ENCODE assay signal across 10 cellular contexts in genomic region chr2:26504002-26504401, GRCh38. TPM values are rescaled to one million over a fixed set of nuclear protein-coding genes. Genes with fewer than 3 reads are reported as not detected.
DNase-seq lines count a peak whose midpoint lies in the region; ATAC-seq, FAIRE-seq and TF ChIP-seq lines count a peak whose summit lies in the region.
"Had no signal": no experiment of that assay in that cellular context is flagged by ENCODE, and none has a peak within 500 bp of the region (broad histone marks: within the 10 kb centered on the region; RNA-seq: fewer than 3 reads in every experiment).

No MANE protein-coding gene starts in this region.

- H3K36me3 Mint-ChIP-seq in activated T-helper 2 cell treated with anti-CD3 and anti-CD28 coated beads, Interferon-gamma antibody, Interleukin-2, Interleukin-4, amounts not matched to agents 10 μg/mL and 5 μg/mL and 100 μg/mL, durations not matched to agents 14 hours and 24 hours and 36 hours (ENCODE audit: low read depth): no peaks in the 10 kb centered on the region
- no peaks in the 10 kb centered on the region for H3K36me3 Mint-ChIP-seq in memory B cell

- intact Hi-C loops in activated T-helper 2 cell treated with anti-CD3 and anti-CD28 coated beads, Interferon-gamma antibody, Interleukin-2, Interleukin-4, amounts not matched to agents 10 μg/mL and 5 μg/mL and 100 μg/mL, durations not matched to agents 14 hours and 24 hours and 36 hours (cut with micrococcal nuclease): loop anchor here (5.0 kb wide), 1 partner anchor 73 kb away; no protein-coding TSS in a partner anchor

- CTCF ChIA-PET in A549 (lab: Yijun Ruan, JAX): interaction anchor here (0.5 to 13.8 kb wide), 48 partner anchors 8 to 302 kb away, joined by 3 to 167 read pairs (median 4); partner anchors contain the start of genes ADGRF3, DRC1, OTOF and SELENOI

- peaks cover 5% of the 10 kb centered on the region; the same call in 1 of the 3 replicates for H3K4me1 ChIP-seq in A549

- no peaks in the 10 kb centered on the region for H3K4me1 Mint-ChIP-seq in activated T-helper 2 cell treated with anti-CD3 and anti-CD28 coated beads, Interferon-gamma antibody, Interleukin-2, Interleukin-4, amounts not matched to agents 10 μg/mL and 5 μg/mL and 100 μg/mL, durations not matched to agents 14 hours and 24 hours and 36 hours (ENCODE audit: low read depth)
- peaks cover 6% of the 10 kb centered on the region for H3K4me1 Mint-ChIP-seq in memory B cell

- no peak overlapping the region for H3K27ac Mint-ChIP-seq in activated T-helper 2 cell treated with anti-CD3 and anti-CD28 coated beads, Interferon-gamma antibody, Interleukin-2, Interleukin-4, amounts not matched to agents 10 μg/mL and 5 μg/mL and 100 μg/mL, durations not matched to agents 14 hours and 24 hours and 36 hours
- H3K27ac Mint-ChIP-seq in memory B cell: no peak overlapping the region

- peaks cover 5% of the 10 kb centered on the region for H3K27me3 Mint-ChIP-seq in activated T-helper 2 cell treated with anti-CD3 and anti-CD28 coated beads, Interferon-gamma antibody, Interleukin-2, Interleukin-4, amounts not matched to agents 10 μg/mL and 5 μg/mL and 100 μg/mL, durations not matched to agents 14 hours and 24 hours and 36 hours (ENCODE audit: low read depth)
- H3K27me3 Mint-ChIP-seq in memory B cell: peaks cover 6% of the 10 kb centered on the region

- peak overlapping the region; percentile 97 for H3K4me2 ChIP-seq in A549

- POLR2A ChIA-PET in A549 (lab: Yijun Ruan, JAX): interaction anchor here (0.7 to 1.4 kb wide), 2 partner anchors 142 to 158 kb away, joined by 3 read pairs; partner anchors contain the start of gene SELENOI

- peak overlapping the region; percentile 63 for H3K4me3 ChIP-seq in A549
- peak overlapping the region; percentile 44 for H3K4me3 ChIP-seq in H7 (ENCODE audit: insufficient read depth, low read depth, low read length)

- no peak for TF ChIP-seq CTCF in A549 (IDR thresholded peaks at IDR 0.05)

- TF ChIP-seq RAD21 in A549 (conservative IDR thresholded peaks at IDR 0.05 in 1 of 2, IDR thresholded peaks at IDR 0.05 in 1 of 2): no peak

- peaks cover 7% of the 10 kb centered on the region for H3K27me3 ChIP-seq in H7 (ENCODE audit: control insufficient read depth, insufficient read depth, low read length)

- no peaks in the 10 kb centered on the region for H3K9me3 Mint-ChIP-seq in activated T-helper 2 cell treated with anti-CD3 and anti-CD28 coated beads, Interferon-gamma antibody, Interleukin-2, Interleukin-4, amounts not matched to agents 10 μg/mL and 5 μg/mL and 100 μg/mL, durations not matched to agents 14 hours and 24 hours and 36 hours
- no peaks in the 10 kb centered on the region for H3K9me3 Mint-ChIP-seq in memory B cell

- no peak for FAIRE-seq in A549 (lab: Jason Lieb, UNC)

- no peak for TF ChIP-seq POLR2A in A549 (IDR thresholded peaks at IDR 0.05; ENCODE audit: low read length)

- H3K27ac ChIP-seq in A549: peak overlapping the region; percentile 82 to 91

- TF ChIP-seq EP300 in A549 (IDR thresholded peaks at IDR 0.05): no peak

- H3K36me3 ChIP-seq in H7 (replicated peaks; ENCODE audit: control insufficient read depth, insufficient read depth, low read length): no peaks in the 10 kb centered on the region

- H3K9me3 ChIP-seq in A549: no peaks in the 10 kb centered on the region

- ATAC-seq in A549 (no peak), memory B cell (ENCODE audit: low read depth) (no peak), GM19324 (IDR thresholded peaks at IDR 0.05; ENCODE audit: low FRiP score, unreplicated experiment) (no peak)

- H3K4me3 Mint-ChIP-seq in activated T-helper 2 cell treated with anti-CD3 and anti-CD28 coated beads, Interferon-gamma antibody, Interleukin-2, Interleukin-4, amounts not matched to agents 10 μg/mL and 5 μg/mL and 100 μg/mL, durations not matched to agents 14 hours and 24 hours and 36 hours (ENCODE audit: low read depth): peak overlapping the region; percentile 84
- peak overlapping the region; percentile 84 for H3K4me3 Mint-ChIP-seq in memory B cell

- 63% methylated on average over 13 of the region's 13 CpGs for WGBS in A549 (ENCODE audit: missing lambda C conversion rate)

- no peak for DNase-seq in A549 (ENCODE audit: low read depth in 1 of 2, low spot score in 1 of 2)
- DNase-seq in H7: no peak
- no peak for DNase-seq in activated T-helper 2 cell treated with anti-CD3 and anti-CD28 coated beads, Interferon-gamma antibody, Interleukin-2, Interleukin-4, amounts not matched to agents 10 μg/mL and 5 μg/mL and 100 μg/mL, durations not matched to agents 14 hours and 24 hours and 36 hours (ENCODE audit: low spot score)
- DNase-seq in memory B cell (ENCODE audit: low spot score in 2 of 2): no peak
- no peak for DNase-seq in Ammon's horn (ENCODE audit: low spot score)
- no peak for DNase-seq in NAMALWA (ENCODE audit: low spot score)
- DNase-seq in NCI-H128 (lab: John Stamatoyannopoulos, UW; ENCODE audit: unreplicated experiment): no peak

TF ChIP-seq in A549, 52 proteins besides CTCF, POLR2A, EP300 and RAD21:
- TF ChIP-seq NR3C1 (IDR thresholded peaks at IDR 0.05): no peak
- TF ChIP-seq PHF8 (IDR thresholded peaks at IDR 0.05; ENCODE audit: borderline replicate concordance, low read depth): no peak
- no peak for TF ChIP-seq EHF (CRISPR knock-in tag; IDR thresholded peaks at IDR 0.05)
- no peak for TF ChIP-seq GATA3 (IDR thresholded peaks at IDR 0.05; ENCODE audit: borderline replicate concordance)
- no peak for TF ChIP-seq RNF2 (IDR thresholded peaks at IDR 0.05; ENCODE audit: borderline replicate concordance, low read depth)
- no peak for TF ChIP-seq NPAS2 (CRISPR knock-in tag; IDR thresholded peaks at IDR 0.05; ENCODE audit: borderline replicate concordance)
- no peak for TF ChIP-seq HOXB13 (CRISPR knock-in tag; IDR thresholded peaks at IDR 0.05; ENCODE audit: low read depth)
- TF ChIP-seq RFX5 (IDR thresholded peaks at IDR 0.05): no peak
- TF ChIP-seq KDM1A (IDR thresholded peaks at IDR 0.05; ENCODE audit: low read depth): no peak
- no peak for TF ChIP-seq MAZ (IDR thresholded peaks at IDR 0.05; ENCODE audit: borderline replicate concordance, low read depth, low read length)
- TF ChIP-seq HES2 (IDR thresholded peaks at IDR 0.05): no peak
- no peak for TF ChIP-seq USF2 (IDR thresholded peaks at IDR 0.05)
- no peak for TF ChIP-seq ZFP36 (IDR thresholded peaks at IDR 0.05; ENCODE audit: borderline replicate concordance, partially characterized antibody)
- TF ChIP-seq FOXS1 (CRISPR knock-in tag; IDR thresholded peaks at IDR 0.05): no peak
- no peak for TF ChIP-seq CBX8 (IDR thresholded peaks at IDR 0.05)

RNA-seq across cellular contexts. Expression of gene OTOF, which starts 26.1 kb away (rescaled TPM):
- polyA plus RNA-seq in A549 (2011; rRNA removed) (0.13 and 0.22 TPM in 2 replicates), A549 (2017; fragmentation: RNase III; extraction: RNeasy Plus Mini Kit Qiagen cat#74134 plus additional on column Dnase treatment) (0.05 to 0.18 TPM (median 0.08 TPM) in 3 replicates)
- 0.15 and 0.17 TPM in 2 replicates for polyA plus RNA-seq in A549 (2012; cell fraction: cytosol; rRNA removed)
- polyA plus RNA-seq in A549 (2012; cell fraction: nucleus; rRNA removed): 0.24 and 0.34 TPM in 2 replicates
- 0.49 and 0.74 TPM in 2 replicates for polyA minus RNA-seq in A549 (2011; rRNA and poly(A)+ RNA removed)
- total RNA-seq in H7 (2014; rRNA removed; shearing (Covaris generic)): 0.07 and 0.14 TPM in 2 replicates
- 9.8 and 12.3 TPM in 2 replicates for total RNA-seq in activated T-helper 2 cell treated with anti-CD3 and anti-CD28 coated beads, Interferon-gamma antibody, Interleukin-2, Interleukin-4, amounts not matched to agents 10 μg/mL and 5 μg/mL and 100 μg/mL, durations not matched to agents 14 hours and 24 hours and 36 hours
- total RNA-seq: esophagus mucosa, osteocyte had no signal
